In genomic region chr13:102680842-102681725, GRCh38 we compare ENCODE assay signal across 11 cellular contexts. TPM values are rescaled to one million over a fixed set of nuclear protein-coding genes. Genes with fewer than 3 reads are reported as not detected.
DNase-seq lines count a peak whose midpoint lies in the region; ATAC-seq and TF ChIP-seq lines count a peak whose summit lies in the region.
"Had no signal": no experiment of that assay in that cellular context is flagged by ENCODE, and none has a peak within 500 bp of the region (broad histone marks: within the 10 kb centered on the region; RNA-seq: fewer than 3 reads in every experiment).

No MANE protein-coding gene starts in this region.

- H3K4me2 ChIP-seq in OCI-LY7 (ENCODE audit: low read length) (no peak overlapping the region), SK-N-SH (no peak overlapping the region)

- H3K4me1 ChIP-seq in CD4-positive, alpha-beta memory T cell (ENCODE audit: insufficient read depth, low read length) = peaks cover 16% of the 10 kb centered on the region
- no peaks in the 10 kb centered on the region for H3K4me1 ChIP-seq in OCI-LY7 (ENCODE audit: insufficient read depth, low read length, poor library complexity, severe bottlenecking)
- no peaks in the 10 kb centered on the region for H3K4me1 ChIP-seq in SK-N-SH (ENCODE audit: control insufficient read depth in 1 of 2, insufficient read depth in 2 of 2, low read depth in 1 of 2, low read length in 1 of 2)
- H3K4me1 ChIP-seq: parathyroid adenoma had no signal

- no peak overlapping the region for H3K27ac ChIP-seq in CD4-positive, alpha-beta memory T cell (ENCODE audit: low read depth, low read length)
- H3K27ac ChIP-seq in OCI-LY7 (ENCODE audit: low read depth, low read length, poor library complexity, severe bottlenecking) (no peak overlapping the region), SK-N-SH (ENCODE audit: low read depth in 2 of 2, low read length in 1 of 2) (no peak overlapping the region)
- H3K27ac ChIP-seq: parathyroid adenoma had no signal

- H3K27me3 Mint-ChIP-seq in CD4-positive, alpha-beta memory T cell = no peaks in the 10 kb centered on the region

- WGBS in SK-N-SH (ENCODE audit: low lambda C conversion rate) = 86% methylated on average over 5 of the region's 5 CpGs

- H3K9me3 Mint-ChIP-seq in CD4-positive, alpha-beta memory T cell = no peaks in the 10 kb centered on the region

- H3K27me3 ChIP-seq in CD4-positive, alpha-beta memory T cell (ENCODE audit: insufficient read depth, low read length) = no peaks in the 10 kb centered on the region
- no peaks in the 10 kb centered on the region for H3K27me3 ChIP-seq in SK-N-SH (ENCODE audit: insufficient read depth)
- H3K27me3 ChIP-seq: heart left ventricle had no signal

- H3K36me3 ChIP-seq in CD4-positive, alpha-beta memory T cell (ENCODE audit: insufficient read depth, low read length) = peaks cover 14% of the 10 kb centered on the region
- H3K36me3 ChIP-seq in OCI-LY7 (ENCODE audit: insufficient read depth, low read length) (peaks cover 35% of the 10 kb centered on the region), SK-N-SH (replicated peaks in 1 of 2; ENCODE audit: control insufficient read depth in 1 of 2, insufficient read depth in 2 of 2, low read length in 1 of 2) (peaks cover 34 to 44% of the 10 kb centered on the region in 2 experiments)

- no peaks in the 10 kb centered on the region for H4K20me1 ChIP-seq in OCI-LY7 (ENCODE audit: insufficient read depth, low read length)
- H4K20me1 ChIP-seq in SK-N-SH (ENCODE audit: insufficient read depth) = no peaks in the 10 kb centered on the region

- POLR2A ChIA-PET in CD4-positive, alpha-beta memory T cell (lab: Charles Lee; ENCODE audit: partially characterized antibody) = interaction anchor here (0.7 to 2.0 kb wide), 4 partner anchors 21 to 164 kb away, joined by 3 to 4 read pairs (median 3); no protein-coding TSS in a partner anchor
- POLR2A ChIA-PET in OCI-LY7 (lab: Charles Lee) = interaction anchor here (0.6 to 0.7 kb wide), 2 partner anchors 15 to 132 kb away, joined by 3 to 6 read pairs; no protein-coding TSS in a partner anchor
- POLR2A ChIA-PET in SK-N-SH (lab: Yijun Ruan, JAX) = no interaction called here

- peak in 3 of 5 donors; percentile 7 to 36 (median 13) for DNase-seq in CD4-positive, alpha-beta memory T cell
- DNase-seq in OCI-LY7 (ENCODE audit: low spot score) (peak; percentile 3), foreskin fibroblast (peak; percentile 20 to 49), epidermal melanocyte (ENCODE audit: insufficient read length, low spot score) (no peak), GM19240 (ENCODE audit: insufficient read length, low spot score) (no peak), NCI-H1930 (lab: John Stamatoyannopoulos, UW) (no peak), SK-N-SH (no peak)
- DNase-seq: heart left ventricle had no signal

- H3K4me3 ChIP-seq in CD4-positive, alpha-beta memory T cell (ENCODE audit: low read length in 2 of 2) = no peak overlapping the region
- H3K4me3 ChIP-seq in OCI-LY7 (ENCODE audit: low read depth, low read length, poor library complexity, severe bottlenecking) (no peak overlapping the region), foreskin fibroblast (ENCODE audit: low read depth in 1 of 2, low read length in 2 of 2) (no peak overlapping the region), SK-N-SH (ENCODE audit: low read depth in 2 of 2, low read length in 1 of 2) (no peak overlapping the region)
- H3K4me3 ChIP-seq: heart left ventricle had no signal

- ATAC-seq in GM21529 (IDR thresholded peaks at IDR 0.05; ENCODE audit: unreplicated experiment) = peak; percentile 41

- no peak for TF ChIP-seq EP300 in SK-N-SH (IDR thresholded peaks at IDR 0.05; ENCODE audit: borderline replicate concordance in 1 of 2, low read depth in 1 of 2, low read length in 1 of 2)

- H3F3A ChIP-seq in SK-N-SH (replicated peaks; ENCODE audit: insufficient read depth) = peaks cover 2% of the 10 kb centered on the region

- TF ChIP-seq CTCF in OCI-LY7 (conservative IDR thresholded peaks at IDR 0.05; ENCODE audit: low read length) (no peak), foreskin fibroblast (IDR thresholded peaks at IDR 0.05; ENCODE audit: low read depth, low read length) (no peak), SK-N-SH (IDR thresholded peaks at IDR 0.05) (no peak)

- intact Hi-C loops in CD4-positive, alpha-beta memory T cell (cut with micrococcal nuclease) = loop anchor here (2.0 kb wide), 1 partner anchor 92 kb away; the partner anchor contains the start of gene TEX30
- intact Hi-C loops in OCI-LY7 (cut with micrococcal nuclease; ENCODE audit: unreplicated experiment) = no loop called here

- CTCF ChIA-PET in CD4-positive, alpha-beta memory T cell (lab: Charles Lee; ENCODE audit: partially characterized antibody) = interaction anchor here (1.5 kb wide), 1 partner anchor 89 kb away, joined by 4 read pairs; no protein-coding TSS in a partner anchor
- CTCF ChIA-PET in OCI-LY7 (lab: Charles Lee; ENCODE audit: unreplicated experiment) = no interaction called here
- CTCF ChIA-PET in SK-N-SH (lab: Yijun Ruan, JAX) = no interaction called here

- no peak overlapping the region for H3K9ac ChIP-seq in SK-N-SH
- H3K9ac ChIP-seq: parathyroid adenoma had no signal

- H2AFZ ChIP-seq in OCI-LY7 (ENCODE audit: low read length) = no peak overlapping the region
- no peak overlapping the region for H2AFZ ChIP-seq in SK-N-SH (ENCODE audit: low read depth)
- H2AFZ ChIP-seq: parathyroid adenoma had no signal

- peaks cover 23% of the 10 kb centered on the region in 2 donors for H3K36me3 Mint-ChIP-seq in CD4-positive, alpha-beta memory T cell

- H3K4me1 Mint-ChIP-seq in CD4-positive, alpha-beta memory T cell = peaks cover 14 to 16% (median 15%) of the 10 kb centered on the region in 4 donors

- no peak overlapping the region for H3K4me3 Mint-ChIP-seq in CD4-positive, alpha-beta memory T cell

- peak overlapping the region; percentile 1 to 82 (median 71) for H3K27ac Mint-ChIP-seq in CD4-positive, alpha-beta memory T cell

- H3K9me3 ChIP-seq in CD4-positive, alpha-beta memory T cell (ENCODE audit: control insufficient read depth in 1 of 2, low read length in 2 of 2) = no peaks in the 10 kb centered on the region
- H3K9me3 ChIP-seq in OCI-LY7 (ENCODE audit: low read length) (no peaks in the 10 kb centered on the region), SK-N-SH (no peaks in the 10 kb centered on the region)

- no peaks in the 10 kb centered on the region for H3K79me2 ChIP-seq in OCI-LY7 (ENCODE audit: insufficient read depth, low read depth, low read length)
- no peaks in the 10 kb centered on the region for H3K79me2 ChIP-seq in SK-N-SH (ENCODE audit: insufficient read depth)
- H3K79me2 ChIP-seq: parathyroid adenoma had no signal

- no peaks in the 10 kb centered on the region for H3K9me2 ChIP-seq in OCI-LY7 (ENCODE audit: insufficient read depth, low read length)
- no peaks in the 10 kb centered on the region for H3K9me2 ChIP-seq in SK-N-SH

- no TSS peak for BruUV-seq in OCI-LY7 (replicated peaks; lab: Mats Ljungman, UMichigan)

- no peak for TF ChIP-seq RAD21 in SK-N-SH (IDR thresholded peaks at IDR 0.05; ENCODE audit: low read length)

TF ChIP-seq in SK-N-SH, 30 proteins besides CTCF, POLR2A, EP300 and RAD21 (continues in another document):
- TF ChIP-seq GABPA (IDR thresholded peaks at IDR 0.05; ENCODE audit: low read depth) (no peak), EZH2phosphoT487 (IDR thresholded peaks at IDR 0.05; ENCODE audit: borderline replicate concordance, low read depth) (no peak), USF2 (IDR thresholded peaks at IDR 0.05; ENCODE audit: borderline replicate concordance, low read depth, low read length) (no peak), SMC3 (IDR thresholded peaks at IDR 0.05; ENCODE audit: low read depth, low read length) (no peak), CHD2 (IDR thresholded peaks at IDR 0.05; ENCODE audit: low read length, partially characterized antibody) (no peak), RFX5 (IDR thresholded peaks at IDR 0.05; ENCODE audit: low read length) (no peak), PBX3 (IDR thresholded peaks at IDR 0.05) (no peak), POLR2AphosphoS5 (IDR thresholded peaks at IDR 0.05; ENCODE audit: low read depth, low read length) (no peak)

RNA-seq across cellular contexts. Expression of gene METTL21C, which starts 13.8 kb away (rescaled TPM):
- total RNA-seq in CD4-positive, alpha-beta memory T cell = not detected
- not detected for polyA plus RNA-seq in CD4-positive, alpha-beta memory T cell
- total RNA-seq in OCI-LY7 (2014; rRNA removed; shearing (Covaris generic)) = not detected in 2 replicates
- not detected in 2 replicates for total RNA-seq in OCI-LY7 (2022)
- not detected in 2 replicates for polyA plus RNA-seq in SK-N-SH (2012; rRNA removed)
- not detected in 2 replicates for polyA plus RNA-seq in SK-N-SH (2012; cell fraction: cytosol; rRNA removed)
- not detected in 2 replicates for polyA plus RNA-seq in SK-N-SH (2012; cell fraction: nucleus; rRNA removed)
- total RNA-seq: heart left ventricle, temporal lobe had no signal
- polyA plus RNA-seq: heart left ventricle had no signal

Comparison
In these comparisons a context has a peak if more than half of its experiments do, and no peak if none do; other contexts are left out.
1. DNase-seq: peak in CD4-positive, alpha-beta memory T cell (3 of 5), OCI-LY7 (single experiment) and foreskin fibroblast (2 of 2); none in epidermal melanocyte (single experiment), GM19240 (single experiment), NCI-H1930 (0 of 2) and SK-N-SH (single experiment).